In genomic region chr12:27176765-27177164, GRCh38 we compare ENCODE assay signal across 11 cellular contexts.
A peak's percentile ranks its signal among the peaks of the same experiment; 100 is the strongest.
DNase-seq lines count a peak whose midpoint lies in the region; ATAC-seq, FAIRE-seq and TF ChIP-seq lines count a peak whose summit lies in the region.
"Had no signal": no experiment of that assay in that cellular context is flagged by ENCODE, and none has a peak within 500 bp of the region (broad histone marks: within the 10 kb centered on the region; RNA-seq: fewer than 3 reads in every experiment).

No MANE protein-coding gene starts in this region.

- H3K79me2 ChIP-seq in OCI-LY3 (ENCODE audit: low read length): no peaks in the 10 kb centered on the region
- no peaks in the 10 kb centered on the region for H3K79me2 ChIP-seq in endothelial cell of umbilical vein (ENCODE audit: control insufficient read depth, insufficient read depth, low read length)
- H3K79me2 ChIP-seq in OCI-LY7 (ENCODE audit: insufficient read depth, low read depth, low read length): no peaks in the 10 kb centered on the region

- H2AFZ ChIP-seq in OCI-LY3 (ENCODE audit: low read depth, low read length) (no peak overlapping the region), endothelial cell of umbilical vein (ENCODE audit: low read depth, low read length) (no peak overlapping the region), OCI-LY7 (ENCODE audit: low read length) (no peak overlapping the region)

- no peak for ATAC-seq in GM21737 (IDR thresholded peaks at IDR 0.05; ENCODE audit: unreplicated experiment)
- ATAC-seq in HG02588 (IDR thresholded peaks at IDR 0.05; ENCODE audit: unreplicated experiment): no peak

- H3K4me1 ChIP-seq in OCI-LY3 (ENCODE audit: low read length) (peaks cover 61% of the 10 kb centered on the region), endothelial cell of umbilical vein (ENCODE audit: control insufficient read depth, extremely low read depth, insufficient read depth, low read length) (peaks cover 44% of the 10 kb centered on the region), OCI-LY7 (ENCODE audit: insufficient read depth, low read length, poor library complexity, severe bottlenecking) (no peaks in the 10 kb centered on the region)

- H3K27me3 Mint-ChIP-seq in activated CD4-positive, alpha-beta T cell treated with anti-CD3 and anti-CD28 coated beads, Interleukin-2, amount 10 ng/mL, durations not matched to agents 7 days and 5 days: no peaks in the 10 kb centered on the region

- BruUV-seq in endothelial cell of umbilical vein (replicated peaks; lab: Mats Ljungman, UMichigan) (no TSS peak), OCI-LY7 (replicated peaks; lab: Mats Ljungman, UMichigan) (no TSS peak)

- H3K9ac ChIP-seq in OCI-LY3 (ENCODE audit: low read length) (peak overlapping the region; percentile 96; the same call in 1 of the 2 replicates), endothelial cell of umbilical vein (replicated peaks; ENCODE audit: extremely low read depth, insufficient read depth, low read length) (peak overlapping the region; percentile 43)

- H3K9me1 ChIP-seq in endothelial cell of umbilical vein (replicated peaks; ENCODE audit: control insufficient read depth, extremely low read depth, insufficient read depth, low read length): no peaks in the 10 kb centered on the region

- intact Hi-C loops in endothelial cell of umbilical vein (cut with micrococcal nuclease): no loop called here
- intact Hi-C loops in OCI-LY7 (cut with micrococcal nuclease; ENCODE audit: unreplicated experiment): no loop called here

- peak; percentile 53 for DNase-seq in activated CD4-positive, alpha-beta T cell treated with anti-CD3 and anti-CD28 coated beads for 48 hours
- DNase-seq in activated CD4-positive, alpha-beta T cell treated with anti-CD3 and anti-CD28 coated beads, Interleukin-2, amount 10 ng/mL, durations not matched to agents 7 days and 5 days: no peak
- peak; percentile 54 for DNase-seq in endothelial cell of umbilical vein (ENCODE audit: low read depth, low spot score)
- DNase-seq in stimulated activated CD4-positive, alpha-beta T cell treated with anti-CD3 and anti-CD28 coated beads, Interleukin-2, amount 100 ng/mL, for 4 hours (ENCODE audit: low read depth): peak; percentile 16
- DNase-seq in OCI-LY7 (ENCODE audit: low spot score): no peak
- DNase-seq: activated CD8-positive, alpha-beta memory T cell treated with anti-CD3 and anti-CD28 coated beads, Interleukin-2, amount 50 U/mL, for 48 hours; endodermal cell; stomach had no signal

- H3K36me3 ChIP-seq in OCI-LY3 (replicated peaks; ENCODE audit: low read depth, low read length) (no peaks in the 10 kb centered on the region), endothelial cell of umbilical vein (ENCODE audit: control insufficient read depth in 2 of 2, extremely low read depth in 1 of 2, insufficient read depth in 2 of 2, low read length in 2 of 2) (no peaks in the 10 kb centered on the region), OCI-LY7 (ENCODE audit: insufficient read depth, low read length) (no peaks in the 10 kb centered on the region)
- H3K36me3 ChIP-seq: stomach had no signal

- CTCF ChIA-PET in activated CD4-positive, alpha-beta T cell treated with anti-CD3 and anti-CD28 coated beads, Interleukin-2, amount 10 ng/mL, durations not matched to agents 7 days and 5 days (lab: Charles Lee): interaction anchor here (0.6 to 2.0 kb wide), 4 partner anchors 9 to 71 kb away, joined by 3 to 4 read pairs (median 3); no protein-coding TSS in a partner anchor
- CTCF ChIA-PET in endothelial cell of umbilical vein (lab: Charles Lee): interaction anchor here (1.3 to 1.9 kb wide), 4 partner anchors 11 to 129 kb away, joined by 3 to 10 read pairs (median 4); partner anchors contain the start of gene STK38L
- CTCF ChIA-PET in OCI-LY7 (lab: Charles Lee; ENCODE audit: unreplicated experiment): no interaction called here

- no peaks in the 10 kb centered on the region for H3K9me2 ChIP-seq in OCI-LY7 (ENCODE audit: insufficient read depth, low read length)

- peak overlapping the region; percentile 97 for H3K27ac ChIP-seq in OCI-LY3 (ENCODE audit: low read length)
- peak overlapping the region; percentile 55 for H3K27ac ChIP-seq in endothelial cell of umbilical vein (ENCODE audit: insufficient read depth, low read depth, low read length)
- H3K27ac ChIP-seq in OCI-LY7 (ENCODE audit: low read depth, low read length, poor library complexity, severe bottlenecking): no peak overlapping the region
- H3K27ac ChIP-seq: stomach had no signal

- no peak overlapping the region for H3K4me3 Mint-ChIP-seq in activated CD4-positive, alpha-beta T cell treated with anti-CD3 and anti-CD28 coated beads, Interleukin-2, amount 10 ng/mL, durations not matched to agents 7 days and 5 days
- H3K4me3 Mint-ChIP-seq: endodermal cell had no signal

- peaks cover 8% of the 10 kb centered on the region for H3K9me3 Mint-ChIP-seq in activated CD4-positive, alpha-beta T cell treated with anti-CD3 and anti-CD28 coated beads, Interleukin-2, amount 10 ng/mL, durations not matched to agents 7 days and 5 days

- no peaks in the 10 kb centered on the region for H3K27me3 ChIP-seq in OCI-LY3 (ENCODE audit: low read depth, low read length)
- H3K27me3 ChIP-seq in endothelial cell of umbilical vein (ENCODE audit: control insufficient read depth in 2 of 2, insufficient read depth in 2 of 2, low read length in 2 of 2): no peaks in the 10 kb centered on the region
- H3K27me3 ChIP-seq: stomach had no signal

- FAIRE-seq in endothelial cell of umbilical vein (lab: Jason Lieb, UNC): no peak

- no peak for TF ChIP-seq CTCF in OCI-LY3 (IDR thresholded peaks at IDR 0.05; ENCODE audit: low read depth, low read length)
- TF ChIP-seq CTCF in endothelial cell of umbilical vein (IDR thresholded peaks at IDR 0.05; ENCODE audit: extremely low read depth in 1 of 2, insufficient read depth in 1 of 2, low read depth in 1 of 2, low read length in 2 of 2): no peak
- TF ChIP-seq CTCF in OCI-LY7 (conservative IDR thresholded peaks at IDR 0.05; ENCODE audit: low read length): no peak

- no peaks in the 10 kb centered on the region for H3K9me3 ChIP-seq in OCI-LY3 (ENCODE audit: insufficient read depth, low read length)
- no peaks in the 10 kb centered on the region for H3K9me3 ChIP-seq in endothelial cell of umbilical vein (replicated peaks; ENCODE audit: control insufficient read depth, insufficient read depth, low read length)
- no peaks in the 10 kb centered on the region for H3K9me3 ChIP-seq in OCI-LY7 (ENCODE audit: low read length)

- H3K4me1 Mint-ChIP-seq in activated CD4-positive, alpha-beta T cell treated with anti-CD3 and anti-CD28 coated beads, Interleukin-2, amount 10 ng/mL, durations not matched to agents 7 days and 5 days: peaks cover 27% of the 10 kb centered on the region

- dilution Hi-C loops in endothelial cell of umbilical vein (cut with MboI; ENCODE audit: extremely low pct_ligation_motif_present, low sequenced_read_pairs): no loop called here

- POLR2A ChIA-PET in activated CD4-positive, alpha-beta T cell treated with anti-CD3 and anti-CD28 coated beads, Interleukin-2, amount 10 ng/mL, durations not matched to agents 7 days and 5 days (lab: Charles Lee): interaction anchor here (0.7 kb wide), 1 partner anchor 31 kb away, joined by 3 read pairs; no protein-coding TSS in a partner anchor
- POLR2A ChIA-PET in endothelial cell of umbilical vein (lab: Charles Lee) (no interaction called here), OCI-LY7 (lab: Charles Lee) (interaction anchor here (0.6 to 1.3 kb wide), 5 partner anchors 9 to 601 kb away, joined by 3 to 4 read pairs (median 3); no protein-coding TSS in a partner anchor)

- H3K27ac Mint-ChIP-seq in activated CD4-positive, alpha-beta T cell treated with anti-CD3 and anti-CD28 coated beads, Interleukin-2, amount 10 ng/mL, durations not matched to agents 7 days and 5 days: no peak overlapping the region
- H3K27ac Mint-ChIP-seq: endodermal cell had no signal

- H3K4me3 ChIP-seq in OCI-LY3 (ENCODE audit: low read length) (no peak overlapping the region), endothelial cell of umbilical vein (replicated peaks in 1 of 3; ENCODE audit: insufficient read depth in 1 of 3, low read depth in 1 of 3, low read length in 3 of 3) (no peak overlapping the region), OCI-LY7 (ENCODE audit: low read depth, low read length, poor library complexity, severe bottlenecking) (no peak overlapping the region)
- H3K4me3 ChIP-seq: stomach had no signal

- peak overlapping the region; percentile 36 for H3K4me2 ChIP-seq in OCI-LY3 (ENCODE audit: low read length)
- H3K4me2 ChIP-seq in endothelial cell of umbilical vein (ENCODE audit: insufficient read depth, low read length): peak overlapping the region; percentile 53
- no peak overlapping the region for H3K4me2 ChIP-seq in OCI-LY7 (ENCODE audit: low read length)

- no peaks in the 10 kb centered on the region for H3K36me3 Mint-ChIP-seq in activated CD4-positive, alpha-beta T cell treated with anti-CD3 and anti-CD28 coated beads, Interleukin-2, amount 10 ng/mL, durations not matched to agents 7 days and 5 days (ENCODE audit: low read depth)

- no peaks in the 10 kb centered on the region for H4K20me1 ChIP-seq in OCI-LY3 (ENCODE audit: insufficient read depth, low read length)
- H4K20me1 ChIP-seq in endothelial cell of umbilical vein (replicated peaks; ENCODE audit: control insufficient read depth, extremely low read depth, insufficient read depth, low read length): no peaks in the 10 kb centered on the region
- no peaks in the 10 kb centered on the region for H4K20me1 ChIP-seq in OCI-LY7 (ENCODE audit: insufficient read depth, low read length)

- no peak for TF ChIP-seq POLR2A in endothelial cell of umbilical vein (IDR thresholded peaks at IDR 0.05; ENCODE audit: low read depth, low read length)

TF ChIP-seq in endothelial cell of umbilical vein, 7 proteins besides CTCF, POLR2A, EP300 and RAD21:
- TF ChIP-seq FOS (IDR thresholded peaks at IDR 0.05; ENCODE audit: borderline replicate concordance, insufficient read depth, low read length): peak; percentile 89
- TF ChIP-seq MYC (IDR thresholded peaks at IDR 0.05; ENCODE audit: low read depth, low read length): no peak
- peak; percentile 77 for TF ChIP-seq JUN (IDR thresholded peaks at IDR 0.05; ENCODE audit: borderline replicate concordance, insufficient read depth, insufficient read length, low read depth)
- no peak for TF ChIP-seq EZH2 (IDR thresholded peaks at IDR 0.05; ENCODE audit: borderline replicate concordance, low read depth, low read length, severe bottlenecking)

Comparison
In these comparisons a context has a peak if more than half of its experiments do, and no peak if none do; other contexts are left out.
1. DNase-seq: peak in activated CD4-positive, alpha-beta T cell treated with anti-CD3 and anti-CD28 coated beads for 48 hours (single experiment), endothelial cell of umbilical vein (single experiment) and stimulated activated CD4-positive, alpha-beta T cell treated with anti-CD3 and anti-CD28 coated beads, Interleukin-2, amount 100 ng/mL, for 4 hours (single experiment); none in activated CD4-positive, alpha-beta T cell treated with anti-CD3 and anti-CD28 coated beads, Interleukin-2, amount 10 ng/mL, durations not matched to agents 7 days and 5 days (single experiment) and OCI-LY7 (single experiment).